Comparison of ENCODE assay signal across 12 cellular contexts in genomic region chr12:27177716-27178115, GRCh38.
A peak's percentile ranks its signal among the peaks of the same experiment; 100 is the strongest.
DNase-seq lines count a peak whose midpoint lies in the region; ATAC-seq and TF ChIP-seq lines count a peak whose summit lies in the region.
"Had no signal": no experiment of that assay in that cellular context is flagged by ENCODE, and none has a peak within 500 bp of the region (broad histone marks: within the 10 kb centered on the region; RNA-seq: fewer than 3 reads in every experiment).

No MANE protein-coding gene starts in this region.

- no peak overlapping the region for H3K4me3 ChIP-seq in choroid plexus epithelial cell (ENCODE audit: low read depth, low read length)
- no peak overlapping the region for H3K4me3 ChIP-seq in mesodermal cell (ENCODE audit: extremely low read depth, insufficient read depth, low read length, poor library complexity, severe bottlenecking)
- H3K4me3 ChIP-seq in lower lobe of right lung, result no peak overlapping the region
- no peak overlapping the region for H3K4me3 ChIP-seq in H7 (ENCODE audit: insufficient read depth, low read depth, low read length)

- H3K27me3 ChIP-seq in lower lobe of right lung (ENCODE audit: low read depth) (no peaks in the 10 kb centered on the region), H7 (ENCODE audit: control insufficient read depth, insufficient read depth, low read length) (no peaks in the 10 kb centered on the region)

- TF ChIP-seq CTCF in choroid plexus epithelial cell (conservative IDR thresholded peaks at IDR 0.05; ENCODE audit: low read depth, low read length) (no peak), lower lobe of right lung (IDR thresholded peaks at IDR 0.05) (no peak)

- H3K4me1 ChIP-seq in mesodermal cell (ENCODE audit: control insufficient read depth, insufficient read depth, low read length, poor library complexity, severe bottlenecking), result peaks cover 37% of the 10 kb centered on the region
- no peaks in the 10 kb centered on the region for H3K4me1 ChIP-seq in lower lobe of right lung
- H3K4me1 ChIP-seq: parathyroid adenoma had no signal

- peak; percentile 17 for DNase-seq in CD1c-positive myeloid dendritic cell (ENCODE audit: extremely low spot score)
- DNase-seq in LHCN-M2 (ENCODE audit: low read depth), result peak; percentile 49
- DNase-seq in choroid plexus epithelial cell (ENCODE audit: low read depth), result peak; percentile 83
- no peak for DNase-seq in NCI-H446 (lab: John Stamatoyannopoulos, UW)
- no peak for DNase-seq in lower lobe of right lung
- DNase-seq in iPS-NIHi11 (ENCODE audit: low spot score), result no peak
- DNase-seq in H7, result no peak
- DNase-seq: left ventricle myocardium superior, NCI-H1105 treated with DMSO at 0.1 percent for 48 hours, NCI-H82 had no signal

- no peak for ATAC-seq in lower lobe of right lung
- ATAC-seq: left ventricle myocardium superior had no signal

- intact Hi-C loops in lower lobe of right lung (cut with DNase I), result no loop called here

- H3K36me3 ChIP-seq in mesodermal cell (ENCODE audit: control insufficient read depth, insufficient read depth, low read length), result no peaks in the 10 kb centered on the region
- H3K36me3 ChIP-seq in lower lobe of right lung, result no peaks in the 10 kb centered on the region
- no peaks in the 10 kb centered on the region for H3K36me3 ChIP-seq in H7 (replicated peaks; ENCODE audit: control insufficient read depth, insufficient read depth, low read length)

- H3K27ac ChIP-seq in mesodermal cell (ENCODE audit: low read depth, low read length, severe bottlenecking) (peak overlapping the region; percentile 33), lower lobe of right lung (no peak overlapping the region)
- H3K27ac ChIP-seq: parathyroid adenoma had no signal

- H3K9me3 ChIP-seq in mesodermal cell (ENCODE audit: control insufficient read depth, low read length) (no peaks in the 10 kb centered on the region), lower lobe of right lung (no peaks in the 10 kb centered on the region)

Comparison
In these comparisons a context has a peak if more than half of its experiments do, and no peak if none do; other contexts are left out.
1. DNase-seq: peak in CD1c-positive myeloid dendritic cell (single experiment), LHCN-M2 (single experiment) and choroid plexus epithelial cell (single experiment); none in NCI-H446 (0 of 2), lower lobe of right lung (single experiment), iPS-NIHi11 (single experiment) and H7 (single experiment).